Comparison of ENCODE assay signal across 21 cellular contexts in genomic region chr3:78268716-78269668, GRCh38.
DNase-seq lines count a peak whose midpoint lies in the region; ATAC-seq lines count a peak whose summit lies in the region.
"Had no signal": no experiment of that assay in that cellular context is flagged by ENCODE, and none has a peak within 500 bp of the region (broad histone marks: within the 10 kb centered on the region; RNA-seq: fewer than 3 reads in every experiment).

No MANE protein-coding gene starts in this region.

- H3K9me3 ChIP-seq in GM23248 (ENCODE audit: low read depth) (no peaks in the 10 kb centered on the region), NT2/D1 (ENCODE audit: insufficient read depth, low read length) (no peaks in the 10 kb centered on the region; the same call in 1 of the 2 replicates)

- no peaks in the 10 kb centered on the region for H4K20me1 ChIP-seq in GM23248 (ENCODE audit: insufficient read depth)

- no peaks in the 10 kb centered on the region for H3K79me2 ChIP-seq in GM23248 (ENCODE audit: insufficient read depth)

- no peak overlapping the region for H3K9ac ChIP-seq in GM23248
- peak overlapping the region; percentile 5 for H3K9ac ChIP-seq in NT2/D1 (ENCODE audit: insufficient read length, low read depth)

- H3K4me1 ChIP-seq in GM23248 (ENCODE audit: insufficient read depth) (no peaks in the 10 kb centered on the region), NT2/D1 (ENCODE audit: insufficient read depth, insufficient read length) (peaks cover 5% of the 10 kb centered on the region)

- H3K27ac ChIP-seq in GM23248 = no peak overlapping the region
- H3K27ac ChIP-seq: C4-2B, dorsolateral prefrontal cortex had no signal

- H3K27me3 ChIP-seq in GM23248 (replicated peaks; ENCODE audit: insufficient read depth) (no peaks in the 10 kb centered on the region), NT2/D1 (ENCODE audit: insufficient read depth, insufficient read length) (no peaks in the 10 kb centered on the region)
- H3K27me3 ChIP-seq: dorsolateral prefrontal cortex had no signal

- ATAC-seq in GM21515 (IDR thresholded peaks at IDR 0.05; ENCODE audit: unreplicated experiment) (no peak), HG02588 (IDR thresholded peaks at IDR 0.05; ENCODE audit: unreplicated experiment) (no peak), GM18867 (IDR thresholded peaks at IDR 0.05; ENCODE audit: unreplicated experiment) (no peak)
- ATAC-seq: activated T-helper 17 cell treated with anti-CD3 and anti-CD28 coated beads, Interleukin-2, amount 50 U/mL, for 72 hours; left colon; SK-N-SH treated with all-trans-retinoic acid at 6 μM for 48 hours had no signal

- DNase-seq in GM23248 (peak; percentile 6), NT2/D1 (ENCODE audit: low read depth, low spot score) (no peak), iPS-NIHi7 (ENCODE audit: extremely low spot score) (peak; percentile 24), renal cortical epithelial cell (ENCODE audit: low read depth) (peak; percentile 15)
- DNase-seq: activated B cell treated with CpG ODN at 0.5 μM for 24 hours; activated CD4-positive, alpha-beta T cell treated with anti-CD3 and anti-CD28 coated beads, Interleukin-2, amount 50 U/mL, for 4 hours; activated CD8-positive, alpha-beta memory T cell treated with anti-CD3 and anti-CD28 coated beads, Interleukin-2, amount 50 U/mL, for 48 hours; dorsolateral prefrontal cortex; left colon; NCI-H187; NCI-H524 treated with DMSO at 0.1 percent for 48 hours; RPMI8226; small intestine; substantia nigra; T-helper 9 cell had no signal

- no peak overlapping the region for H2AFZ ChIP-seq in GM23248

- no peak overlapping the region for H3K4me3 ChIP-seq in GM23248
- no peak overlapping the region for H3K4me3 ChIP-seq in NT2/D1 (ENCODE audit: insufficient read length, low read depth)
- H3K4me3 ChIP-seq: dorsolateral prefrontal cortex had no signal

- 71 to 74% methylated on average over 5 of the region's 5 CpGs for WGBS in GM23248 (ENCODE audit: low coverage in 1 of 2, low lambda C conversion rate in 2 of 2, missing lambda C conversion rate in 2 of 2), 2 experiments

- H3K36me3 ChIP-seq in GM23248 (ENCODE audit: low read depth) (no peaks in the 10 kb centered on the region), NT2/D1 (ENCODE audit: insufficient read depth, insufficient read length, low read length) (no peaks in the 10 kb centered on the region)

- no peaks in the 10 kb centered on the region for H3K9me2 ChIP-seq in GM23248 (ENCODE audit: insufficient read depth)

- H3F3A ChIP-seq in GM23248 (ENCODE audit: insufficient read depth) = no peaks in the 10 kb centered on the region

- in situ Hi-C loops in GM23248 (cut with MboI) = no loop called here

- no peak overlapping the region for H3K4me2 ChIP-seq in GM23248 (ENCODE audit: unreplicated experiment)
